23 cellular contexts compared by ENCODE assay signal in the genomic region with DNA sequence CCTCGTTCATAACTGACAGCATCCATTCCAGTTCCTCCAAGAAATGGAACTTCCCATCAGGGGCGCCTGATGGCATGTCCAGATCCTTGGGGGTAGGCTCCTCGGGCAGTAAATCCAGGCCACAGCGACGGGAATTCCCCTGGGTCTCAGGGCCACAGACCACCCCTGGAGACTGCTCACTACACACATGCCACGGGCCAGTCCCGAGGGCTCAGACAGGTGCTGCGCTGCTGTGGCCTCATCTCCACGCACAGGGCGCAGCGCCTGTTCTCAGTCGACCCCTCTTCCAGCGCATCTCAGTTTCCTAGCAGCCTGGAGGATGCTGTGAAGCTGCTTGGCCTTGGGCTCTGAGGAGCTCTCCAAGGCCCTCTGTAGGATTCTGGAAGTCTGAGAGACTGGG.
"Had no signal": no experiment of that assay in that cellular context is flagged by ENCODE, and none has a peak within 500 bp of the region (broad histone marks: within the 10 kb centered on the region; RNA-seq: fewer than 3 reads in every experiment).

No MANE protein-coding gene starts in this region.

- H3K9me3 ChIP-seq: left ventricle myocardium inferior, mucosa of descending colon, stomach, testis, tibial artery, uterus had no signal

- H3K27me3 Mint-ChIP-seq: memory B cell; naive thymus-derived CD4-positive, alpha-beta T cell; natural killer cell treated with Interleukin-12 subunit alpha and Interleukin-12 subunit beta and Interleukin-15 and Interleukin-18, amount 100 ng/mL, for 72 hours; progenitor cell of endocrine pancreas had no signal

- H3K4me3 Mint-ChIP-seq: immature natural killer cell; memory B cell; naive thymus-derived CD4-positive, alpha-beta T cell; natural killer cell treated with Interleukin-12 subunit alpha and Interleukin-12 subunit beta and Interleukin-15 and Interleukin-18, amount 100 ng/mL, for 72 hours; stimulated activated effector memory CD8-positive, alpha-beta T cell treated with anti-CD3 and anti-CD28 coated beads, Interleukin-12 subunit alpha, Interleukin-12 subunit beta, amount 100 ng/mL, for 72 hours had no signal

- ATAC-seq: mucosa of descending colon; naive thymus-derived CD4-positive, alpha-beta T cell; natural killer cell treated with Interleukin-12 subunit alpha and Interleukin-12 subunit beta and Interleukin-15 and Interleukin-18, amount 100 ng/mL, for 72 hours; right cardiac atrium; sciatic nerve; stimulated activated effector memory CD8-positive, alpha-beta T cell treated with anti-CD3 and anti-CD28 coated beads, Interleukin-12 subunit alpha, Interleukin-12 subunit beta, amount 100 ng/mL, for 72 hours had no signal

- H3K27ac ChIP-seq: left ventricle myocardium inferior, parathyroid adenoma, skin epidermis, stomach, testis, tibial artery, uterus had no signal

- H3K4me1 ChIP-seq: left ventricle myocardium inferior, parathyroid adenoma, stomach, testis, tibial artery, uterus had no signal

- H2AFZ ChIP-seq: parathyroid adenoma had no signal

- H3K27ac Mint-ChIP-seq: immature natural killer cell; memory B cell; natural killer cell treated with Interleukin-12 subunit alpha and Interleukin-12 subunit beta and Interleukin-15 and Interleukin-18, amount 100 ng/mL, for 72 hours; progenitor cell of endocrine pancreas; stimulated activated effector memory CD8-positive, alpha-beta T cell treated with anti-CD3 and anti-CD28 coated beads, Interleukin-12 subunit alpha, Interleukin-12 subunit beta, amount 100 ng/mL, for 72 hours had no signal

- H3K9me3 Mint-ChIP-seq: memory B cell; naive thymus-derived CD4-positive, alpha-beta T cell; natural killer cell treated with Interleukin-12 subunit alpha and Interleukin-12 subunit beta and Interleukin-15 and Interleukin-18, amount 100 ng/mL, for 72 hours; stimulated activated effector memory CD8-positive, alpha-beta T cell treated with anti-CD3 and anti-CD28 coated beads, Interleukin-12 subunit alpha, Interleukin-12 subunit beta, amount 100 ng/mL, for 72 hours had no signal

- H3K4me1 Mint-ChIP-seq: immature natural killer cell; memory B cell; stimulated activated effector memory CD8-positive, alpha-beta T cell treated with anti-CD3 and anti-CD28 coated beads, Interleukin-12 subunit alpha, Interleukin-12 subunit beta, amount 100 ng/mL, for 72 hours had no signal

- H3K36me3 Mint-ChIP-seq: immature natural killer cell; memory B cell; natural killer cell treated with Interleukin-12 subunit alpha and Interleukin-12 subunit beta and Interleukin-15 and Interleukin-18, amount 100 ng/mL, for 72 hours; stimulated activated effector memory CD8-positive, alpha-beta T cell treated with anti-CD3 and anti-CD28 coated beads, Interleukin-12 subunit alpha, Interleukin-12 subunit beta, amount 100 ng/mL, for 72 hours had no signal

- H3K36me3 ChIP-seq: left ventricle myocardium inferior, uterus had no signal

- H3K79me2 ChIP-seq: parathyroid adenoma had no signal

- H3K27me3 ChIP-seq: stomach, testis, tibial artery, uterus had no signal

- H3K4me3 ChIP-seq: left ventricle myocardium inferior, mucosa of descending colon, skin epidermis, stomach, testis, tibial artery, uterus had no signal

- DNase-seq: head of caudate nucleus; hypothalamus; immature natural killer cell; left ventricle myocardium inferior; midbrain; mucosa of descending colon; naive thymus-derived CD4-positive, alpha-beta T cell; nucleus accumbens; stimulated activated CD4-positive, alpha-beta T cell treated with anti-CD3 and anti-CD28 coated beads, Interleukin-4, amount 100 ng/mL, for 24 hours; stimulated activated naive CD4-positive, alpha-beta T cell; stomach; testis; trophoblast cell; uterus had no signal
